16 cellular contexts compared by ENCODE assay signal in genomic region chr14:104974146-104974541, GRCh38. TPM values are rescaled to one million over a fixed set of nuclear protein-coding genes. Genes with fewer than 3 reads are reported as not detected.
DNase-seq lines count a peak whose midpoint lies in the region; ATAC-seq and TF ChIP-seq lines count a peak whose summit lies in the region.
"Had no signal": no experiment of that assay in that cellular context is flagged by ENCODE, and none has a peak within 500 bp of the region (broad histone marks: within the 10 kb centered on the region; RNA-seq: fewer than 3 reads in every experiment).

No MANE protein-coding gene starts in this region.

- H3K23ac ChIP-seq in IMR-90 (ENCODE audit: low read depth, low read length): peak overlapping the region; percentile 63

- H3K36me3 ChIP-seq in IMR-90 (ENCODE audit: control insufficient read depth, insufficient read depth, low read length): no peaks in the 10 kb centered on the region
- H3K36me3 ChIP-seq in mammary epithelial cell (ENCODE audit: insufficient read depth, low read length): no peaks in the 10 kb centered on the region
- H3K36me3 ChIP-seq in suprapubic skin: no peaks in the 10 kb centered on the region

- H3K9me3 Mint-ChIP-seq in activated CD4-positive, alpha-beta T cell treated with anti-CD3 and anti-CD28 coated beads, Interleukin-2, amount 10 ng/mL, durations not matched to agents 24 days and 14 days: no peaks in the 10 kb centered on the region
- H3K9me3 Mint-ChIP-seq: central memory CD8-positive, alpha-beta T cell; IgD-negative memory B cell; stimulated activated naive CD8-positive, alpha-beta T cell treated with anti-CD3 and anti-CD28 coated beads, Interleukin-15, Interleukin-2, amounts not matched to agents 100 ng/mL and 50 ng/mL, for 24 hours had no signal

- TF ChIP-seq POLR2A in IMR-90 (IDR thresholded peaks at IDR 0.05; ENCODE audit: low read depth, low read length) (no peak), suprapubic skin (IDR thresholded peaks at IDR 0.05) (no peak)

- 0 out of 2 replicates have a peak, but pooled peaks cover 3% of the 10 kb centered on the region for H4K20me1 ChIP-seq in IMR-90 (ENCODE audit: insufficient read depth, low read length)
- no peaks in the 10 kb centered on the region for H4K20me1 ChIP-seq in mammary epithelial cell (ENCODE audit: insufficient read depth, low read length)

- no peaks in the 10 kb centered on the region for H3K36me3 Mint-ChIP-seq in activated CD4-positive, alpha-beta T cell treated with anti-CD3 and anti-CD28 coated beads, Interleukin-2, amount 10 ng/mL, durations not matched to agents 24 days and 14 days (ENCODE audit: low read depth)
- H3K36me3 Mint-ChIP-seq: IgD-negative memory B cell had no signal

- no peaks in the 10 kb centered on the region for H3K27me3 ChIP-seq in IMR-90 (ENCODE audit: control insufficient read depth, insufficient read depth, low read length)
- no peaks in the 10 kb centered on the region for H3K27me3 ChIP-seq in mammary epithelial cell (ENCODE audit: insufficient read depth, low read length)
- peaks cover 12% of the 10 kb centered on the region for H3K27me3 ChIP-seq in layer of hippocampus (ENCODE audit: control insufficient read depth, insufficient read depth, low read length)
- no peaks in the 10 kb centered on the region for H3K27me3 ChIP-seq in suprapubic skin

- no peak overlapping the region for H3K27ac Mint-ChIP-seq in activated CD4-positive, alpha-beta T cell treated with anti-CD3 and anti-CD28 coated beads, Interleukin-2, amount 10 ng/mL, durations not matched to agents 24 days and 14 days
- H3K27ac Mint-ChIP-seq: IgD-negative memory B cell; stimulated activated naive CD8-positive, alpha-beta T cell treated with anti-CD3 and anti-CD28 coated beads, Interleukin-15, Interleukin-2, amounts not matched to agents 100 ng/mL and 50 ng/mL, for 24 hours; T-helper 17 cell had no signal

- peak overlapping the region; percentile 11 for H2BK20ac ChIP-seq in IMR-90 (ENCODE audit: low read depth, low read length)

- POLR2A ChIA-PET in IMR-90 (lab: Charles Lee; ENCODE audit: unreplicated experiment): no interaction called here

- peak overlapping the region; percentile 65 for H2BK120ac ChIP-seq in IMR-90 (ENCODE audit: low read depth, low read length)

- H4K8ac ChIP-seq in IMR-90 (ENCODE audit: low read depth in 2 of 2, low read length in 2 of 2): peak overlapping the region; percentile 19 to 81

- in situ Hi-C loops in IMR-90 (cut with MboI; ENCODE audit: low sequenced_read_pairs): loop anchor here (5.0 kb wide), 2 partner anchors 37 to 73 kb away; no protein-coding TSS in a partner anchor
- in situ Hi-C loops in mammary epithelial cell (cut with MboI; ENCODE audit: low sequenced_read_pairs in 2 of 2): loop anchor here in 1 of 2 donors (5.0 kb wide), 1 partner anchor 73 kb away; no protein-coding TSS in a partner anchor

- peaks cover 0 to 16% of the 10 kb centered on the region in 2 experiments; a peak in 1 of 4 replicates for H3K79me1 ChIP-seq in IMR-90 (ENCODE audit: low read depth in 1 of 2, low read length in 2 of 2)

- no peak overlapping the region for H3K4me3 Mint-ChIP-seq in activated CD4-positive, alpha-beta T cell treated with anti-CD3 and anti-CD28 coated beads, Interleukin-2, amount 10 ng/mL, durations not matched to agents 24 days and 14 days
- H3K4me3 Mint-ChIP-seq: central memory CD8-positive, alpha-beta T cell; IgD-negative memory B cell; stimulated activated naive CD8-positive, alpha-beta T cell treated with anti-CD3 and anti-CD28 coated beads, Interleukin-15, Interleukin-2, amounts not matched to agents 100 ng/mL and 50 ng/mL, for 24 hours; T-helper 17 cell had no signal

- H3K27ac ChIP-seq in IMR-90 (ENCODE audit: insufficient read depth, low read length) (peak overlapping the region; percentile 63), mammary epithelial cell (ENCODE audit: insufficient read depth, low read depth, low read length) (peak overlapping the region; percentile 98), layer of hippocampus (ENCODE audit: low read depth, low read length) (peak overlapping the region; percentile 74), suprapubic skin (peak overlapping the region; percentile 96)

- H4K91ac ChIP-seq in IMR-90 (ENCODE audit: insufficient read depth, low read depth, low read length): peak overlapping the region; percentile 62

- H2AK9ac ChIP-seq in IMR-90 (replicated peaks; ENCODE audit: low read depth, low read length, poor library complexity): peak overlapping the region; percentile 52

- H3K9me3 ChIP-seq in IMR-90 (ENCODE audit: control insufficient read depth, insufficient read depth, low read length): no peaks in the 10 kb centered on the region
- H3K9me3 ChIP-seq in mammary epithelial cell (replicated peaks; ENCODE audit: insufficient read depth, low read length): no peaks in the 10 kb centered on the region
- H3K9me3 ChIP-seq in suprapubic skin: no peaks in the 10 kb centered on the region

- CTCF ChIA-PET in IMR-90 (lab: Yijun Ruan, JAX): interaction anchor here (0.5 to 4.1 kb wide), 4 partner anchors 64 to 72 kb away, joined by 3 to 21 read pairs (median 5); no protein-coding TSS in a partner anchor
- CTCF ChIA-PET in mammary epithelial cell (lab: Charles Lee; ENCODE audit: low non-redundant PET): interaction anchor here (0.5 to 0.6 kb wide), 2 partner anchors 40 to 1868 kb away, joined by 3 read pairs; no protein-coding TSS in a partner anchor

- H3K4me1 ChIP-seq in IMR-90 (ENCODE audit: control insufficient read depth, insufficient read depth, low read length) (peaks cover 37% of the 10 kb centered on the region), mammary epithelial cell (ENCODE audit: insufficient read depth, low read length) (peaks cover 88% of the 10 kb centered on the region), suprapubic skin (peaks cover 90% of the 10 kb centered on the region)

- intact Hi-C loops in IMR-90 (cut with micrococcal nuclease): loop anchor here (2.0 to 5.0 kb wide), 2 partner anchors 42 to 113 kb away; no protein-coding TSS in a partner anchor
- intact Hi-C loops in mammary epithelial cell (cut with micrococcal nuclease): loop anchor here (5.0 to 10.0 kb wide), 2 partner anchors 207 to 331 kb away; partner anchors contain the start of gene BRF1
- intact Hi-C loops in activated CD4-positive, alpha-beta T cell treated with anti-CD3 and anti-CD28 coated beads, Interleukin-2, amount 10 ng/mL, durations not matched to agents 24 days and 14 days (cut with micrococcal nuclease): no loop called here

- peaks cover 11% of the 10 kb centered on the region for H3K9me1 ChIP-seq in IMR-90 (ENCODE audit: insufficient read depth, low read length)

- DNase-seq in IMR-90: no peak
- DNase-seq in mammary epithelial cell: peak; percentile 12
- no peak for DNase-seq in suprapubic skin (ENCODE audit: low spot score in 2 of 2)
- DNase-seq in epidermal melanocyte (ENCODE audit: insufficient read length, low spot score): no peak
- DNase-seq in activated CD4-positive, alpha-beta T cell treated with anti-CD3 and anti-CD28 coated beads, Interleukin-2, amount 10 ng/mL, durations not matched to agents 24 days and 14 days: no peak
- DNase-seq: activated CD4-positive, alpha-beta T cell treated with anti-CD3 and anti-CD28 coated beads, Interleukin-2, amount 50 U/mL, for 1 hour; foreskin melanocyte; stimulated activated CD4-positive, alpha-beta T cell treated with anti-CD3 and anti-CD28 coated beads, Interleukin-4, amount 100 ng/mL, for 1 hour had no signal

- H3K9ac ChIP-seq in IMR-90 (ENCODE audit: low read depth, low read length) (peak overlapping the region; percentile 40; the same call in 1 of the 2 replicates), mammary epithelial cell (ENCODE audit: insufficient read depth, low read length) (peak overlapping the region; percentile 61)

- BruUV-seq in IMR-90 (replicated peaks; lab: Mats Ljungman, UMichigan) (no TSS peak), mammary epithelial cell (replicated peaks; lab: Mats Ljungman, UMichigan) (no TSS peak)

- H3K4me3 ChIP-seq in IMR-90 (ENCODE audit: insufficient read depth, low read depth, low read length) (no peak overlapping the region), mammary epithelial cell (replicated peaks in 1 of 3; ENCODE audit: insufficient read depth in 1 of 3, low read depth in 2 of 3, low read length in 3 of 3) (no peak overlapping the region), suprapubic skin (peak overlapping the region; percentile 31)

- peak overlapping the region; percentile 77; the same call in 1 of the 3 replicates for H2BK15ac ChIP-seq in IMR-90 (ENCODE audit: low read depth, low read length)

- H4K5ac ChIP-seq in IMR-90 (ENCODE audit: low read depth, low read length): peak overlapping the region; percentile 25

- no peak overlapping the region for H3K56ac ChIP-seq in IMR-90 (ENCODE audit: extremely low read depth, insufficient read depth, low read length)

- peaks cover 18% of the 10 kb centered on the region for H3K27me3 Mint-ChIP-seq in activated CD4-positive, alpha-beta T cell treated with anti-CD3 and anti-CD28 coated beads, Interleukin-2, amount 10 ng/mL, durations not matched to agents 24 days and 14 days

- H3K4me1 Mint-ChIP-seq in activated CD4-positive, alpha-beta T cell treated with anti-CD3 and anti-CD28 coated beads, Interleukin-2, amount 10 ng/mL, durations not matched to agents 24 days and 14 days: peaks cover 9% of the 10 kb centered on the region

- TF ChIP-seq EP300 in suprapubic skin (IDR thresholded peaks at IDR 0.05): no peak

- H3K14ac ChIP-seq in IMR-90 (replicated peaks; ENCODE audit: low read depth, low read length): peak overlapping the region; percentile 67; the same call in 1 of the 2 replicates

- WGBS in IMR-90 (ENCODE audit: extremely low coverage in 2 of 2, insufficient read length in 1 of 2), 2 experiments: 60% methylated on average over 1 of the region's 13 CpGs; no CpG with 5 or more reads in 1 of the 2 experiments
- WGBS in mammary epithelial cell (ENCODE audit: low coverage, missing lambda C conversion rate): 46% methylated on average over 12 of the region's 13 CpGs
- 49% methylated on average over 13 of the region's 13 CpGs for WGBS in suprapubic skin

- peaks cover 29% of the 10 kb centered on the region for H3K79me2 ChIP-seq in mammary epithelial cell (ENCODE audit: insufficient read depth, low read length)

- peak overlapping the region; percentile 75 for H2AK5ac ChIP-seq in IMR-90 (ENCODE audit: low read depth, low read length)

- peak overlapping the region; percentile 86 for H3K4ac ChIP-seq in IMR-90 (ENCODE audit: low read depth, low read length)

- ATAC-seq in IMR-90 (ENCODE audit: low read depth): no peak
- no peak for ATAC-seq in HG02981 (IDR thresholded peaks at IDR 0.05; ENCODE audit: unreplicated experiment)
- ATAC-seq in GM21619 (IDR thresholded peaks at IDR 0.05; ENCODE audit: unreplicated experiment): no peak
- ATAC-seq: T-helper 17 cell had no signal

- peak overlapping the region; percentile 71 for H2AFZ ChIP-seq in IMR-90 (replicated peaks; ENCODE audit: low read length, poor library complexity)
- H2AFZ ChIP-seq in mammary epithelial cell (ENCODE audit: low read depth, low read length): no peak overlapping the region

- H3K4me2 ChIP-seq in IMR-90 (ENCODE audit: low read depth, low read length) (peak overlapping the region; percentile 81), mammary epithelial cell (ENCODE audit: insufficient read depth, low read depth, low read length) (peak overlapping the region; percentile 70)

- no peak for TF ChIP-seq RAD21 in IMR-90 (IDR thresholded peaks at IDR 0.05; ENCODE audit: low read length)

- H3K18ac ChIP-seq in IMR-90 (ENCODE audit: low read depth, low read length): peak overlapping the region; percentile 13; the same call in 1 of the 2 replicates

- TF ChIP-seq CTCF in IMR-90 (conservative IDR thresholded peaks at IDR 0.05; ENCODE audit: low read depth, low read length) (no peak), mammary epithelial cell (conservative IDR thresholded peaks at IDR 0.05 in 1 of 2, IDR thresholded peaks at IDR 0.05 in 1 of 2; ENCODE audit: extremely low read depth in 1 of 2, insufficient read depth in 1 of 2, low read depth in 1 of 2, low read length in 2 of 2) (no peak), suprapubic skin (IDR thresholded peaks at IDR 0.05) (no peak)

- dilution Hi-C loops in IMR-90 (cut with HindIII; ENCODE audit: low sequenced_read_pairs, unreplicated experiment) (no loop called here), mammary epithelial cell (cut with HindIII; ENCODE audit: low sequenced_read_pairs) (no loop called here)

- H2BK5ac ChIP-seq in IMR-90 (ENCODE audit: low read depth, low read length, poor library complexity, severe bottlenecking): peak overlapping the region; percentile 29

RNA-seq across cellular contexts. Expression of gene AHNAK2, which starts 4.0 kb away (rescaled TPM):
- 6.7 and 7.9 TPM in 2 replicates for total RNA-seq in IMR-90 (2012; rRNA removed)
- 2.5 and 2.6 TPM in 2 replicates for polyA plus RNA-seq in IMR-90 (2012; rRNA removed)
- polyA plus RNA-seq in IMR-90 (2012; cell fraction: cytosol; rRNA removed): 0.93 and 1.1 TPM in 2 replicates
- 4.5 and 7.9 TPM in 2 replicates for polyA plus RNA-seq in IMR-90 (2012; cell fraction: nucleus; rRNA removed; ENCODE audit: low replicate concordance)
- total RNA-seq in mammary epithelial cell: 100 to 1,000 TPM; 110 to 302 TPM
- 43.1 TPM for polyA plus RNA-seq in mammary epithelial cell
- 327 TPM for polyA minus RNA-seq in mammary epithelial cell
- total RNA-seq in suprapubic skin: 100 to 1,000 TPM; 829 to 975 (median 858) TPM
- 0.02 TPM in 2 replicates for total RNA-seq in activated CD4-positive, alpha-beta T cell treated with anti-CD3 and anti-CD28 coated beads, Interleukin-2, amount 10 ng/mL, durations not matched to agents 24 days and 14 days
- total RNA-seq: T-helper 17 cell had no signal

RNA-seq across cellular contexts. Expression of gene CLBA1, which starts 11.4 kb away (rescaled TPM):
- total RNA-seq in IMR-90 (2012; rRNA removed) (2.2 and 2.7 TPM in 2 replicates), mammary epithelial cell (10 to 100 TPM; 11.0 to 14.7 TPM), suprapubic skin (10 to 100 TPM in 2 of 4 donors, 1 to 10 TPM in 2; 6.3 to 10.9 (median 9.1) TPM)
- polyA plus RNA-seq in IMR-90 (2012; rRNA removed) (5.2 and 6.2 TPM in 2 replicates), mammary epithelial cell (7.4 TPM)
- polyA plus RNA-seq in IMR-90 (2012; cell fraction: cytosol; rRNA removed): 3.5 and 4.0 TPM in 2 replicates
- 10.8 and 12.0 TPM in 2 replicates for polyA plus RNA-seq in IMR-90 (2012; cell fraction: nucleus; rRNA removed; ENCODE audit: low replicate concordance)
- polyA minus RNA-seq in mammary epithelial cell: 3.0 TPM
- 2.4 and 2.5 TPM in 2 replicates for total RNA-seq in activated CD4-positive, alpha-beta T cell treated with anti-CD3 and anti-CD28 coated beads, Interleukin-2, amount 10 ng/mL, durations not matched to agents 24 days and 14 days

RNA-seq across cellular contexts. Expression of gene CDCA4, which starts 46.7 kb away (rescaled TPM):
- total RNA-seq in IMR-90 (2012; rRNA removed) (17.7 and 19.7 TPM in 2 replicates), mammary epithelial cell (10 to 100 TPM; 38.2 to 61.7 TPM), suprapubic skin (10 to 100 TPM; 27.7 to 38.6 (median 35.8) TPM)
- polyA plus RNA-seq in IMR-90 (2012; rRNA removed) (18.6 and 21.4 TPM in 2 replicates), mammary epithelial cell (53.4 TPM)
- 17.8 and 18.2 TPM in 2 replicates for polyA plus RNA-seq in IMR-90 (2012; cell fraction: cytosol; rRNA removed)
- polyA plus RNA-seq in IMR-90 (2012; cell fraction: nucleus; rRNA removed; ENCODE audit: low replicate concordance): 9.9 and 13.1 TPM in 2 replicates
- 38.9 TPM for polyA minus RNA-seq in mammary epithelial cell
- total RNA-seq in activated CD4-positive, alpha-beta T cell treated with anti-CD3 and anti-CD28 coated beads, Interleukin-2, amount 10 ng/mL, durations not matched to agents 24 days and 14 days: 64.6 and 66.3 TPM in 2 replicates

RNA-seq across cellular contexts. Expression of gene PLD4, which starts 49.5 kb away (rescaled TPM):
- total RNA-seq in IMR-90 (2012; rRNA removed) (not detected in 2 replicates), mammary epithelial cell (under 1 TPM in 1 of 2 donors, not detected in 1; 0.09 TPM), suprapubic skin (under 1 TPM in 1 of 4 donors, not detected in 3; 0.16 TPM)
- polyA plus RNA-seq in IMR-90 (2012; rRNA removed) (0.05 and 0.07 TPM in 2 replicates), mammary epithelial cell (0.01 TPM)
- polyA plus RNA-seq in IMR-90 (2012; cell fraction: cytosol; rRNA removed): 0.04 TPM in 1 of 2 replicates, not detected in the other
- 0.12 and 0.14 TPM in 2 replicates for polyA plus RNA-seq in IMR-90 (2012; cell fraction: nucleus; rRNA removed; ENCODE audit: low replicate concordance)
- polyA minus RNA-seq in mammary epithelial cell: not detected
- 0.07 and 0.21 TPM in 2 replicates for total RNA-seq in activated CD4-positive, alpha-beta T cell treated with anti-CD3 and anti-CD28 coated beads, Interleukin-2, amount 10 ng/mL, durations not matched to agents 24 days and 14 days
- total RNA-seq: NCI-H460 had no signal

Comparison
In these comparisons a context has a peak if more than half of its experiments do, and no peak if none do; other contexts are left out.
1. RNA of gene AHNAK2, which starts 4.0 kb away (total RNA-seq): 829 to 975 TPM in suprapubic skin and 110 to 302 TPM in mammary epithelial cell; 6.7 to 7.9 TPM in IMR-90 and 0.02 TPM in activated CD4-positive, alpha-beta T cell treated with anti-CD3 and anti-CD28 coated beads, Interleukin-2, amount 10 ng/mL, durations not matched to agents 24 days and 14 days; every median in the first group is over 10 times any median in the second.
2. Peak in every context shown above with its lines, with median percentiles within 50 percentile points of each other: H3K27ac ChIP-seq.